Comparison of ENCODE assay signal across 9 cellular contexts in the genomic region with DNA sequence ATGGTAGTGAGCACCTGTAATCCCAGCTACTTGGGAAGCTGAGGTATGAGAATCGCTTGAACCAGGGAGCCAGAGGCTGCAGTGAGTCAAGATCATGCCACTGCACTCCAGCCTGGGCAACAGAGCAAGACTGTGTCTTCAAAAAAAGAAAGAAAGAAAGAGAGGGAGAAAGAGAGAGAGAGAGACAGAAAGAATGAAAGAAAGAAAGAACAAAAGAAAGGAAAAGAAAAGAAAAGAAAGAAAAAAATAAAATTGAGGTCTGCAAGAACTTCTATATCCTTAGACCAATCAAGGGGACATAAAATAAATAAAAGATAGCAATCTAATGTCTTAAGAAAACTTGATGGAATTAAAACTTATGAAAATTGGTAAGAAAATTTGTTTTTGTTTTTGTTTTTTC.
"Had no signal": no experiment of that assay in that cellular context is flagged by ENCODE, and none has a peak within 500 bp of the region (broad histone marks: within the 10 kb centered on the region; RNA-seq: fewer than 3 reads in every experiment).

No MANE protein-coding gene starts in this region.

- H3K4me3 ChIP-seq: GM23248 had no signal

- H3K9me3 Mint-ChIP-seq: H9, HFFc6 had no signal

- H2AFZ ChIP-seq: GM23248 had no signal

- FAIRE-seq: H1, H54 had no signal

- H3K4me2 ChIP-seq: KMS-11 had no signal

- DNase-seq: GM23248, H9, HCEC 1CT, HFFc6, IMR-90, KBM-7 had no signal

- H3K4me3 Mint-ChIP-seq: H9, HFFc6 had no signal

- H3K9ac ChIP-seq: GM23248, KMS-11 had no signal

- H3K27ac Mint-ChIP-seq: H9, HFFc6 had no signal

- H3K27ac ChIP-seq: GM23248, KMS-11 had no signal
